Comparison of ENCODE assay signal across 2 cellular contexts in the genomic region with DNA sequence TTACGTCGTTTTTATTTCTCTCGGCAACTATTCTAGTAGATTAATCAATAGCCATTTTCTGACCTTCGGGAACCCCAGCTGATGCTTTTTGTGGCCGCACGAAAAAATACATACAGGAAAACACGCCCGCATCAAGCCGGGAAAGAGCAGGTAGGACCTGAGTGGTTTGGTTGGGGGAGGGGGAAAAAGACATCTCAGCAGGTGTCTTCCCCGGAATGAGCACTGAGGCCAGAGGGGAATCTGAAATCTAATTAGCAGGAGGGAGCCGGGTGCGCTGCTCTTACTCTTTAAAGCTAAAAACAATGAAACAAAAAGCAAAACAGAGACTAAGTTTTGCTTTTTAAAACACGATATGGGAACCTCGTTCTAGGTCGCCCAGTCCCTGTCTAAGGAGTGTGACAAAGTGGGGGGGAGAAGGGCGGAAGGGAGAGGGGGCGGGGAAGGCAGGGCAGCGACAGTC.
TF ChIP-seq lines count a peak whose summit lies in the region.

No MANE protein-coding gene starts in this region.

TF ChIP-seq in IMR-90, 13 proteins besides CTCF, POLR2A, EP300 and RAD21:
- TF ChIP-seq MAZ (IDR thresholded peaks at IDR 0.05; ENCODE audit: borderline replicate concordance, low read depth, low read length) (no peak), MXI1 (IDR thresholded peaks at IDR 0.05; ENCODE audit: borderline replicate concordance, low read depth, low read length) (no peak), CHD1 (IDR thresholded peaks at IDR 0.05; ENCODE audit: low read depth, low read length) (no peak), MAFK (IDR thresholded peaks at IDR 0.05; ENCODE audit: low read depth, low read length) (no peak), NFE2L2 (IDR thresholded peaks at IDR 0.05; ENCODE audit: low read depth, low read length) (no peak), RCOR1 (IDR thresholded peaks at IDR 0.05; ENCODE audit: insufficient replicate concordance, low read length) (no peak), FOS (IDR thresholded peaks at IDR 0.05; ENCODE audit: low read depth, low read length) (no peak)
- TF ChIP-seq, protein P1, sequence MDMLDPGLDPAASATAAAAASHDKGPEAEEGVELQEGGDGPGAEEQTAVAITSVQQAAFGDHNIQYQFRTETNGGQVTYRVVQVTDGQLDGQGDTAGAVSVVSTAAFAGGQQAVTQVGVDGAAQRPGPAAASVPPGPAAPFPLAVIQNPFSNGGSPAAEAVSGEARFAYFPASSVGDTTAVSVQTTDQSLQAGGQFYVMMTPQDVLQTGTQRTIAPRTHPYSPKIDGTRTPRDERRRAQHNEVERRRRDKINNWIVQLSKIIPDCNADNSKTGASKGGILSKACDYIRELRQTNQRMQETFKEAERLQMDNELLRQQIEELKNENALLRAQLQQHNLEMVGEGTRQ (IDR thresholded peaks at IDR 0.05; ENCODE audit: low read depth, low read length) = no peak
- TF ChIP-seq, protein P2, sequence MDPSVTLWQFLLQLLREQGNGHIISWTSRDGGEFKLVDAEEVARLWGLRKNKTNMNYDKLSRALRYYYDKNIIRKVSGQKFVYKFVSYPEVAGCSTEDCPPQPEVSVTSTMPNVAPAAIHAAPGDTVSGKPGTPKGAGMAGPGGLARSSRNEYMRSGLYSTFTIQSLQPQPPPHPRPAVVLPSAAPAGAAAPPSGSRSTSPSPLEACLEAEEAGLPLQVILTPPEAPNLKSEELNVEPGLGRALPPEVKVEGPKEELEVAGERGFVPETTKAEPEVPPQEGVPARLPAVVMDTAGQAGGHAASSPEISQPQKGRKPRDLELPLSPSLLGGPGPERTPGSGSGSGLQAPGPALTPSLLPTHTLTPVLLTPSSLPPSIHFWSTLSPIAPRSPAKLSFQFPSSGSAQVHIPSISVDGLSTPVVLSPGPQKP (IDR thresholded peaks at IDR 0.05; ENCODE audit: borderline replicate concordance, low read depth, low read length) = no peak

TF ChIP-seq in H1, 55 proteins besides CTCF, POLR2A, EP300 and RAD21 (continues in another document):
- no peak for TF ChIP-seq ZNF274 (IDR thresholded peaks at IDR 0.05; ENCODE audit: borderline replicate concordance, extremely low read depth, low read length)
- TF ChIP-seq POU5F1 (IDR thresholded peaks at IDR 0.05; ENCODE audit: low read depth, low read length) = no peak
- TF ChIP-seq EZH2 (IDR thresholded peaks at IDR 0.05; ENCODE audit: low read depth, low read length, severe bottlenecking) = no peak
- TF ChIP-seq SP1 (IDR thresholded peaks at IDR 0.05; ENCODE audit: low read depth, low read length) = 0 out of 2 replicates have a peak, but pooled peaks have one; percentile 16
- TF ChIP-seq CREB1 (IDR thresholded peaks at IDR 0.05) = no peak
- no peak for TF ChIP-seq FOSL1 (IDR thresholded peaks at IDR 0.05; ENCODE audit: insufficient read depth, low read depth, low read length)
- peak; percentile 80 for TF ChIP-seq ASH2L (IDR thresholded peaks at IDR 0.05; ENCODE audit: low read length)
- TF ChIP-seq SRF (IDR thresholded peaks at IDR 0.05; ENCODE audit: low read depth, low read length) = no peak
- peak; percentile 73; the same call in 1 of the 2 replicates for TF ChIP-seq TEAD4 (IDR thresholded peaks at IDR 0.05; ENCODE audit: low read depth, low read length)
- TF ChIP-seq RFX5 (IDR thresholded peaks at IDR 0.05; ENCODE audit: borderline replicate concordance, low read depth, low read length) = 0 out of 2 replicates have a peak, but pooled peaks have one; percentile 8
- TF ChIP-seq SUZ12 (IDR thresholded peaks at IDR 0.05; ENCODE audit: low read length) = no peak
- TF ChIP-seq, protein P3, sequence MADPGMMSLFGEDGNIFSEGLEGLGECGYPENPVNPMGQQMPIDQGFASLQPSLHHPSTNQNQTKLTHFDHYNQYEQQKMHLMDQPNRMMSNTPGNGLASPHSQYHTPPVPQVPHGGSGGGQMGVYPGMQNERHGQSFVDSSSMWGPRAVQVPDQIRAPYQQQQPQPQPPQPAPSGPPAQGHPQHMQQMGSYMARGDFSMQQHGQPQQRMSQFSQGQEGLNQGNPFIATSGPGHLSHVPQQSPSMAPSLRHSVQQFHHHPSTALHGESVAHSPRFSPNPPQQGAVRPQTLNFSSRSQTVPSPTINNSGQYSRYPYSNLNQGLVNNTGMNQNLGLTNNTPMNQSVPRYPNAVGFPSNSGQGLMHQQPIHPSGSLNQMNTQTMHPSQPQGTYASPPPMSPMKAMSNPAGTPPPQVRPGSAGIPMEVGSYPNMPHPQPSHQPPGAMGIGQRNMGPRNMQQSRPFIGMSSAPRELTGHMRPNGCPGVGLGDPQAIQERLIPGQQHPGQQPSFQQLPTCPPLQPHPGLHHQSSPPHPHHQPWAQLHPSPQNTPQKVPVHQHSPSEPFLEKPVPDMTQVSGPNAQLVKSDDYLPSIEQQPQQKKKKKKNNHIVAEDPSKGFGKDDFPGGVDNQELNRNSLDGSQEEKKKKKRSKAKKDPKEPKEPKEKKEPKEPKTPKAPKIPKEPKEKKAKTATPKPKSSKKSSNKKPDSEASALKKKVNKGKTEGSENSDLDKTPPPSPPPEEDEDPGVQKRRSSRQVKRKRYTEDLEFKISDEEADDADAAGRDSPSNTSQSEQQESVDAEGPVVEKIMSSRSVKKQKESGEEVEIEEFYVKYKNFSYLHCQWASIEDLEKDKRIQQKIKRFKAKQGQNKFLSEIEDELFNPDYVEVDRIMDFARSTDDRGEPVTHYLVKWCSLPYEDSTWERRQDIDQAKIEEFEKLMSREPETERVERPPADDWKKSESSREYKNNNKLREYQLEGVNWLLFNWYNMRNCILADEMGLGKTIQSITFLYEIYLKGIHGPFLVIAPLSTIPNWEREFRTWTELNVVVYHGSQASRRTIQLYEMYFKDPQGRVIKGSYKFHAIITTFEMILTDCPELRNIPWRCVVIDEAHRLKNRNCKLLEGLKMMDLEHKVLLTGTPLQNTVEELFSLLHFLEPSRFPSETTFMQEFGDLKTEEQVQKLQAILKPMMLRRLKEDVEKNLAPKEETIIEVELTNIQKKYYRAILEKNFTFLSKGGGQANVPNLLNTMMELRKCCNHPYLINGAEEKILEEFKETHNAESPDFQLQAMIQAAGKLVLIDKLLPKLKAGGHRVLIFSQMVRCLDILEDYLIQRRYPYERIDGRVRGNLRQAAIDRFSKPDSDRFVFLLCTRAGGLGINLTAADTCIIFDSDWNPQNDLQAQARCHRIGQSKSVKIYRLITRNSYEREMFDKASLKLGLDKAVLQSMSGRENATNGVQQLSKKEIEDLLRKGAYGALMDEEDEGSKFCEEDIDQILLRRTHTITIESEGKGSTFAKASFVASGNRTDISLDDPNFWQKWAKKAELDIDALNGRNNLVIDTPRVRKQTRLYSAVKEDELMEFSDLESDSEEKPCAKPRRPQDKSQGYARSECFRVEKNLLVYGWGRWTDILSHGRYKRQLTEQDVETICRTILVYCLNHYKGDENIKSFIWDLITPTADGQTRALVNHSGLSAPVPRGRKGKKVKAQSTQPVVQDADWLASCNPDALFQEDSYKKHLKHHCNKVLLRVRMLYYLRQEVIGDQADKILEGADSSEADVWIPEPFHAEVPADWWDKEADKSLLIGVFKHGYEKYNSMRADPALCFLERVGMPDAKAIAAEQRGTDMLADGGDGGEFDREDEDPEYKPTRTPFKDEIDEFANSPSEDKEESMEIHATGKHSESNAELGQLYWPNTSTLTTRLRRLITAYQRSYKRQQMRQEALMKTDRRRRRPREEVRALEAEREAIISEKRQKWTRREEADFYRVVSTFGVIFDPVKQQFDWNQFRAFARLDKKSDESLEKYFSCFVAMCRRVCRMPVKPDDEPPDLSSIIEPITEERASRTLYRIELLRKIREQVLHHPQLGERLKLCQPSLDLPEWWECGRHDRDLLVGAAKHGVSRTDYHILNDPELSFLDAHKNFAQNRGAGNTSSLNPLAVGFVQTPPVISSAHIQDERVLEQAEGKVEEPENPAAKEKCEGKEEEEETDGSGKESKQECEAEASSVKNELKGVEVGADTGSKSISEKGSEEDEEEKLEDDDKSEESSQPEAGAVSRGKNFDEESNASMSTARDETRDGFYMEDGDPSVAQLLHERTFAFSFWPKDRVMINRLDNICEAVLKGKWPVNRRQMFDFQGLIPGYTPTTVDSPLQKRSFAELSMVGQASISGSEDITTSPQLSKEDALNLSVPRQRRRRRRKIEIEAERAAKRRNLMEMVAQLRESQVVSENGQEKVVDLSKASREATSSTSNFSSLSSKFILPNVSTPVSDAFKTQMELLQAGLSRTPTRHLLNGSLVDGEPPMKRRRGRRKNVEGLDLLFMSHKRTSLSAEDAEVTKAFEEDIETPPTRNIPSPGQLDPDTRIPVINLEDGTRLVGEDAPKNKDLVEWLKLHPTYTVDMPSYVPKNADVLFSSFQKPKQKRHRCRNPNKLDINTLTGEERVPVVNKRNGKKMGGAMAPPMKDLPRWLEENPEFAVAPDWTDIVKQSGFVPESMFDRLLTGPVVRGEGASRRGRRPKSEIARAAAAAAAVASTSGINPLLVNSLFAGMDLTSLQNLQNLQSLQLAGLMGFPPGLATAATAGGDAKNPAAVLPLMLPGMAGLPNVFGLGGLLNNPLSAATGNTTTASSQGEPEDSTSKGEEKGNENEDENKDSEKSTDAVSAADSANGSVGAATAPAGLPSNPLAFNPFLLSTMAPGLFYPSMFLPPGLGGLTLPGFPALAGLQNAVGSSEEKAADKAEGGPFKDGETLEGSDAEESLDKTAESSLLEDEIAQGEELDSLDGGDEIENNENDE (IDR thresholded peaks at IDR 0.05; ENCODE audit: insufficient replicate concordance, low read length) = peak; percentile 66
- TF ChIP-seq TBP (IDR thresholded peaks at IDR 0.05; ENCODE audit: low read depth, low read length) = no peak
- TF ChIP-seq NRF1 (IDR thresholded peaks at IDR 0.05; ENCODE audit: low read depth, low read length) = no peak
- no peak for TF ChIP-seq PHF8 (conservative IDR thresholded peaks at IDR 0.05; ENCODE audit: low read depth, low read length)
- no peak for TF ChIP-seq JUN (IDR thresholded peaks at IDR 0.05; ENCODE audit: low read depth, low read length)
- TF ChIP-seq GTF2F1 (IDR thresholded peaks at IDR 0.05; ENCODE audit: borderline replicate concordance, low read depth, low read length) = no peak
- TF ChIP-seq, protein P4, sequence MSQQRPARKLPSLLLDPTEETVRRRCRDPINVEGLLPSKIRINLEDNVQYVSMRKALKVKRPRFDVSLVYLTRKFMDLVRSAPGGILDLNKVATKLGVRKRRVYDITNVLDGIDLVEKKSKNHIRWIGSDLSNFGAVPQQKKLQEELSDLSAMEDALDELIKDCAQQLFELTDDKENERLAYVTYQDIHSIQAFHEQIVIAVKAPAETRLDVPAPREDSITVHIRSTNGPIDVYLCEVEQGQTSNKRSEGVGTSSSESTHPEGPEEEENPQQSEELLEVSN (IDR thresholded peaks at IDR 0.05) = no peak
- no peak for TF ChIP-seq SP4 (IDR thresholded peaks at IDR 0.05; ENCODE audit: low read length)
- no peak for TF ChIP-seq KDM4A (IDR thresholded peaks at IDR 0.05; ENCODE audit: low read depth, low read length, severe bottlenecking)
- TF ChIP-seq RNF2 (IDR thresholded peaks at IDR 0.05; ENCODE audit: borderline replicate concordance, low read depth, low read length, missing control alignments, poor library complexity, severe bottlenecking) = no peak
- no peak for TF ChIP-seq HDAC6 (IDR thresholded peaks at IDR 0.05; ENCODE audit: low read depth, low read length)
- TF ChIP-seq, protein P5, sequence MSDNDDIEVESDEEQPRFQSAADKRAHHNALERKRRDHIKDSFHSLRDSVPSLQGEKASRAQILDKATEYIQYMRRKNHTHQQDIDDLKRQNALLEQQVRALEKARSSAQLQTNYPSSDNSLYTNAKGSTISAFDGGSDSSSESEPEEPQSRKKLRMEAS (IDR thresholded peaks at IDR 0.05) = no peak
- TF ChIP-seq GABPA (IDR thresholded peaks at IDR 0.05; ENCODE audit: borderline replicate concordance, insufficient read depth, low read length) = no peak
- no peak for TF ChIP-seq HDAC2 (IDR thresholded peaks at IDR 0.05; ENCODE audit: borderline replicate concordance in 1 of 2, low read depth in 2 of 2, low read length in 2 of 2)
- TF ChIP-seq, protein P6, sequence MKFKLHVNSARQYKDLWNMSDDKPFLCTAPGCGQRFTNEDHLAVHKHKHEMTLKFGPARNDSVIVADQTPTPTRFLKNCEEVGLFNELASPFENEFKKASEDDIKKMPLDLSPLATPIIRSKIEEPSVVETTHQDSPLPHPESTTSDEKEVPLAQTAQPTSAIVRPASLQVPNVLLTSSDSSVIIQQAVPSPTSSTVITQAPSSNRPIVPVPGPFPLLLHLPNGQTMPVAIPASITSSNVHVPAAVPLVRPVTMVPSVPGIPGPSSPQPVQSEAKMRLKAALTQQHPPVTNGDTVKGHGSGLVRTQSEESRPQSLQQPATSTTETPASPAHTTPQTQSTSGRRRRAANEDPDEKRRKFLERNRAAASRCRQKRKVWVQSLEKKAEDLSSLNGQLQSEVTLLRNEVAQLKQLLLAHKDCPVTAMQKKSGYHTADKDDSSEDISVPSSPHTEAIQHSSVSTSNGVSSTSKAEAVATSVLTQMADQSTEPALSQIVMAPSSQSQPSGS (IDR thresholded peaks at IDR 0.05; ENCODE audit: low read length) = no peak
- TF ChIP-seq KDM1A (IDR thresholded peaks at IDR 0.05; ENCODE audit: borderline replicate concordance, low read length) = no peak
- no peak for TF ChIP-seq NANOG (IDR thresholded peaks at IDR 0.05; ENCODE audit: insufficient read depth, low read depth, low read length, poor library complexity, severe bottlenecking)
- TF ChIP-seq TAF7 (optimal IDR thresholded peaks at IDR 0.05; ENCODE audit: borderline replicate concordance, low read depth, low read length) = peak; percentile 34
- TF ChIP-seq CBX5 (IDR thresholded peaks at IDR 0.05; ENCODE audit: low read depth, low read length) = no peak
- no peak for TF ChIP-seq SP2 (IDR thresholded peaks at IDR 0.05; ENCODE audit: low read length)
- no peak for TF ChIP-seq TCF12 (IDR thresholded peaks at IDR 0.05; ENCODE audit: low read depth, low read length)
- no peak for TF ChIP-seq MAFK (IDR thresholded peaks at IDR 0.05; ENCODE audit: low read depth, low read length)
- TF ChIP-seq CBX8 (IDR thresholded peaks at IDR 0.05; ENCODE audit: borderline replicate concordance, low read depth, low read length) = no peak
- no peak for TF ChIP-seq CTBP2 (IDR thresholded peaks at IDR 0.05; ENCODE audit: borderline replicate concordance, insufficient read depth, insufficient read length, low read length)
- TF ChIP-seq RBBP5 (IDR thresholded peaks at IDR 0.05; ENCODE audit: borderline replicate concordance, low read depth, low read length) = peak; percentile 24; the same call in 1 of the 2 replicates
- no peak for TF ChIP-seq BRCA1 (IDR thresholded peaks at IDR 0.05; ENCODE audit: low read depth, low read length)
- no peak for TF ChIP-seq SIRT6 (IDR thresholded peaks at IDR 0.05; ENCODE audit: low read length)
- TF ChIP-seq SAP30 (IDR thresholded peaks at IDR 0.05; ENCODE audit: insufficient read depth, insufficient replicate concordance, low read length) = no peak
- TF ChIP-seq, protein P1 (IDR thresholded peaks at IDR 0.05; ENCODE audit: low read length) = no peak
- no peak for TF ChIP-seq RXRA (IDR thresholded peaks at IDR 0.05; ENCODE audit: insufficient read depth, low read depth, low read length)
- TF ChIP-seq KDM5A (IDR thresholded peaks at IDR 0.05; ENCODE audit: low read length) = no peak; the same call in 1 of the 2 replicates
- no peak for TF ChIP-seq CHD1 (IDR thresholded peaks at IDR 0.05; ENCODE audit: low read depth, low read length)
- no peak for TF ChIP-seq SIX5 (IDR thresholded peaks at IDR 0.05; ENCODE audit: low read depth, low read length)
- TF ChIP-seq BACH1 (IDR thresholded peaks at IDR 0.05; ENCODE audit: low read length) = 0 out of 2 replicates have a peak, but pooled peaks have one; percentile 2
- no peak for TF ChIP-seq POLR2AphosphoS5 (IDR thresholded peaks at IDR 0.05; ENCODE audit: low read depth, low read length)
